Comparison of ENCODE assay signal across 21 cellular contexts in the genomic region with DNA sequence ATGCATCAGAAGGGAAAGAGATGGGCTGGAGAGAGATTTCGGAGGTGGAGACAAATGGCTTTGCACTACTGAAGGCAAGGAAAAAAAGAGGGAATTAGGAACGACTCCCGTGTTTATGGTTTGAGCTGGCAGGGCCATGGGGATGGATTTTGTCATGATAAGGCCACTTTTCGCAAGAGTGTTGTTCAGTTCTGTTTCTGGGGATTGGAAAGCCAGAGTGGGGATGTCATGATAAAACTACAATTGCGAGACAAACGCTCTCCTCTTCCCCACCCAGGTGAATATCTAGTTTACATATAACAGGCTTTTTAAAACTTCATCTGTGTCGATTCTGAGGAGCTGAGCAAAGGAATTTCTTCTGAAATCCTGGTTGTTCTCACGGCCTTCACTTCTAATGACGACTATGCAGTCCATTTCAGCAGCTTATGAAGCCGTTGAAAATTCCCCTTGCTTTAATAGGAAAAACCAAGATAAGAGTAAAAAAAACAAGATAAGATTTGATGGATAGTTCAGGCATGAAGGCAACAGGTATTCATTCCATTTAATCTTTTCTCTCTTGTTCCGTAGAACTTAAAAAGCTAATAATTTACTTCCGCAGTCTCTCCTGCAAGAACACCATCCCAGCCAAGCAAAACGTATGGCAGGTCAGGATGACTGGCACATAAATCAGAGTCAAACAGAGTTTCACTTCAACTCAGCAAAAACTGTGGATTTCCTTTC.
A peak's percentile ranks its signal among the peaks of the same experiment; 100 is the strongest.
DNase-seq lines count a peak whose midpoint lies in the region; ATAC-seq, FAIRE-seq and TF ChIP-seq lines count a peak whose summit lies in the region.
"Had no signal": no experiment of that assay in that cellular context is flagged by ENCODE, and none has a peak within 500 bp of the region (broad histone marks: within the 10 kb centered on the region; RNA-seq: fewer than 3 reads in every experiment).

No MANE protein-coding gene starts in this region.

- H3K4me3 ChIP-seq in GM23338 (no peak overlapping the region), astrocyte (ENCODE audit: insufficient read depth, low read depth, low read length) (no peak overlapping the region), smooth muscle cell (no peak overlapping the region)
- H3K4me3 ChIP-seq: PC-9, SJSA1 had no signal

- H4K20me1 ChIP-seq in GM23338 (replicated peaks; ENCODE audit: insufficient read depth) (no peaks in the 10 kb centered on the region), astrocyte (ENCODE audit: insufficient read depth, low read length) (no peaks in the 10 kb centered on the region), smooth muscle cell (ENCODE audit: low read depth) (no peaks in the 10 kb centered on the region)

- H3K79me2 ChIP-seq in GM23338 (replicated peaks; ENCODE audit: insufficient read depth) (no peaks in the 10 kb centered on the region), astrocyte (ENCODE audit: insufficient read depth, low read length) (no peaks in the 10 kb centered on the region), smooth muscle cell (ENCODE audit: low read depth) (no peaks in the 10 kb centered on the region)

- CTCF ChIA-PET in activated CD8-positive, alpha-beta memory T cell treated with anti-CD3 and anti-CD28 coated beads, Interleukin-2, amount 10 ng/mL, durations not matched to agents 7 days and 5 days (lab: Charles Lee), result interaction anchor here (0.5 to 0.7 kb wide), 3 partner anchors 14 to 762 kb away, joined by 3 to 5 read pairs (median 3); no protein-coding TSS in a partner anchor

- H3K27me3 ChIP-seq in GM23338 (ENCODE audit: insufficient read depth), result no peaks in the 10 kb centered on the region
- no peaks in the 10 kb centered on the region for H3K27me3 ChIP-seq in astrocyte (ENCODE audit: insufficient read depth, low read length)
- H3K27me3 ChIP-seq in smooth muscle cell (ENCODE audit: low read depth), result no peaks in the 10 kb centered on the region
- H3K27me3 ChIP-seq: SJSA1 had no signal

- H3K27ac ChIP-seq in GM23338 (ENCODE audit: low read depth), result no peak overlapping the region
- H3K27ac ChIP-seq in astrocyte (ENCODE audit: low read depth, low read length), result no peak overlapping the region
- H3K27ac ChIP-seq in smooth muscle cell (ENCODE audit: low read depth), result no peak overlapping the region
- H3K27ac ChIP-seq: HL-60, PC-9, SJSA1 had no signal

- H3K27ac Mint-ChIP-seq in GM23338, result no peak overlapping the region
- no peak overlapping the region for H3K27ac Mint-ChIP-seq in astrocyte (ENCODE audit: unreplicated experiment)
- no peak overlapping the region for H3K27ac Mint-ChIP-seq in activated CD8-positive, alpha-beta memory T cell treated with anti-CD3 and anti-CD28 coated beads, Interleukin-2, amount 10 ng/mL, durations not matched to agents 7 days and 5 days
- H3K27ac Mint-ChIP-seq: CD14-positive monocyte had no signal

- H3K4me1 ChIP-seq in GM23338 (ENCODE audit: insufficient read depth) (no peaks in the 10 kb centered on the region), astrocyte (ENCODE audit: insufficient read depth, low read length) (no peaks in the 10 kb centered on the region), smooth muscle cell (ENCODE audit: low read depth) (no peaks in the 10 kb centered on the region)

- H2AFZ ChIP-seq in GM23338, result 0 out of 2 replicates have a peak overlapping the region, but pooled peaks have one; percentile 14
- H2AFZ ChIP-seq in astrocyte (ENCODE audit: low read depth, low read length), result no peak overlapping the region
- H2AFZ ChIP-seq in smooth muscle cell (ENCODE audit: low read depth), result peak overlapping the region; percentile 11
- H2AFZ ChIP-seq: PC-9 had no signal

- H3K9me3 ChIP-seq in astrocyte (ENCODE audit: insufficient read depth, low read depth, low read length) (no peaks in the 10 kb centered on the region), smooth muscle cell (replicated peaks; ENCODE audit: low read depth) (no peaks in the 10 kb centered on the region)
- H3K9me3 ChIP-seq: SJSA1 had no signal

- TF ChIP-seq CTCF in GM23338 (conservative IDR thresholded peaks at IDR 0.05; ENCODE audit: low read depth in 2 of 2) (no peak), astrocyte (IDR thresholded peaks at IDR 0.05; ENCODE audit: insufficient read depth, low read depth, low read length) (no peak), smooth muscle cell (IDR thresholded peaks at IDR 0.05; ENCODE audit: borderline replicate concordance, insufficient read depth, poor library complexity, severe bottlenecking) (no peak)

- 44% methylated on average over 13 of the region's 13 CpGs for WGBS in smooth muscle cell (ENCODE audit: low lambda C conversion rate)

- no peaks in the 10 kb centered on the region for H3K9me2 ChIP-seq in GM23338 (ENCODE audit: insufficient read depth)

- H3K9ac ChIP-seq in astrocyte (ENCODE audit: low read length), result no peak overlapping the region
- no peak overlapping the region for H3K9ac ChIP-seq in smooth muscle cell (ENCODE audit: low read depth)

- H3K36me3 ChIP-seq in GM23338 (ENCODE audit: insufficient read depth) (no peaks in the 10 kb centered on the region), astrocyte (ENCODE audit: insufficient read depth, low read length) (no peaks in the 10 kb centered on the region), smooth muscle cell (ENCODE audit: low read depth) (no peaks in the 10 kb centered on the region)
- H3K36me3 ChIP-seq: SJSA1 had no signal

- ATAC-seq in GM23338 (no peak), GM18873 (IDR thresholded peaks at IDR 0.05; ENCODE audit: low FRiP score, unreplicated experiment) (no peak)
- no peak for ATAC-seq in activated CD8-positive, alpha-beta memory T cell treated with anti-CD3 and anti-CD28 coated beads, Interleukin-2, amount 10 ng/mL, durations not matched to agents 7 days and 5 days

- H3K27me3 Mint-ChIP-seq in GM23338 (ENCODE audit: insufficient read depth, low read depth, poor library complexity) (peaks cover 4% of the 10 kb centered on the region), astrocyte (ENCODE audit: low read depth, unreplicated experiment) (peaks cover 17% of the 10 kb centered on the region)
- H3K27me3 Mint-ChIP-seq in activated CD8-positive, alpha-beta memory T cell treated with anti-CD3 and anti-CD28 coated beads, Interleukin-2, amount 10 ng/mL, durations not matched to agents 7 days and 5 days, result peaks cover 51% of the 10 kb centered on the region

- H3K9me3 Mint-ChIP-seq in GM23338, result no peaks in the 10 kb centered on the region
- peaks cover 3% of the 10 kb centered on the region for H3K9me3 Mint-ChIP-seq in astrocyte (ENCODE audit: unreplicated experiment)
- no peaks in the 10 kb centered on the region for H3K9me3 Mint-ChIP-seq in activated CD8-positive, alpha-beta memory T cell treated with anti-CD3 and anti-CD28 coated beads, Interleukin-2, amount 10 ng/mL, durations not matched to agents 7 days and 5 days (ENCODE audit: low read depth)
- H3K9me3 Mint-ChIP-seq: CD14-positive monocyte had no signal

- H3K4me2 ChIP-seq in GM23338, result no peak overlapping the region
- no peak overlapping the region for H3K4me2 ChIP-seq in astrocyte (ENCODE audit: low read length)
- peak overlapping the region; percentile 3 for H3K4me2 ChIP-seq in smooth muscle cell
- H3K4me2 ChIP-seq: PC-9 had no signal

- H3K4me3 Mint-ChIP-seq in GM23338 (no peak overlapping the region), astrocyte (ENCODE audit: unreplicated experiment) (no peak overlapping the region)
- H3K4me3 Mint-ChIP-seq in activated CD8-positive, alpha-beta memory T cell treated with anti-CD3 and anti-CD28 coated beads, Interleukin-2, amount 10 ng/mL, durations not matched to agents 7 days and 5 days, result no peak overlapping the region
- H3K4me3 Mint-ChIP-seq: CD14-positive monocyte had no signal

- H3K4me1 Mint-ChIP-seq in GM23338 (peaks cover 9% of the 10 kb centered on the region; the same call in 2 of the 3 replicates), astrocyte (ENCODE audit: low read depth, unreplicated experiment) (no peaks in the 10 kb centered on the region)
- H3K4me1 Mint-ChIP-seq in activated CD8-positive, alpha-beta memory T cell treated with anti-CD3 and anti-CD28 coated beads, Interleukin-2, amount 10 ng/mL, durations not matched to agents 7 days and 5 days, result peaks cover 25% of the 10 kb centered on the region

- no peak for FAIRE-seq in astrocyte (lab: Jason Lieb, UNC)
- FAIRE-seq: GM19239, HTR-8/SVneo had no signal

- H3K36me3 Mint-ChIP-seq in GM23338 (ENCODE audit: low read depth) (no peaks in the 10 kb centered on the region), astrocyte (ENCODE audit: low read depth, unreplicated experiment) (peaks cover 5% of the 10 kb centered on the region)
- H3K36me3 Mint-ChIP-seq in activated CD8-positive, alpha-beta memory T cell treated with anti-CD3 and anti-CD28 coated beads, Interleukin-2, amount 10 ng/mL, durations not matched to agents 7 days and 5 days, result no peaks in the 10 kb centered on the region
- H3K36me3 Mint-ChIP-seq: CD14-positive monocyte had no signal

- no peaks in the 10 kb centered on the region for H3F3A ChIP-seq in GM23338 (replicated peaks; ENCODE audit: low read depth)
- H3F3A ChIP-seq in smooth muscle cell (ENCODE audit: low read depth), result no peaks in the 10 kb centered on the region

- DNase-seq in GM23338 (ENCODE audit: low spot score) (no peak), astrocyte (ENCODE audit: low read depth) (peak; percentile 44), left kidney (ENCODE audit: low read depth, low spot score) (peak; percentile 65), smooth muscle cell (lab: John Stamatoyannopoulos, UW; ENCODE audit: unreplicated experiment) (no peak), HCEC 1CT (no peak)
- DNase-seq in activated CD8-positive, alpha-beta memory T cell treated with anti-CD3 and anti-CD28 coated beads, Interleukin-2, amount 10 ng/mL, durations not matched to agents 7 days and 5 days, result no peak
- DNase-seq in activated CD8-positive, alpha-beta memory T cell treated with anti-CD3 and anti-CD28 coated beads, Interleukin-2, amount 50 U/mL, for 48 hours, result no peak
- DNase-seq: ACHN, AML-193, DMS153, H7, NCI-H1436 treated with DMSO at 0.1 percent for 48 hours, NCI-H2081 treated with DMSO at 0.1 percent for 48 hours, NCI-H510A treated with DMSO at 0.1 percent for 48 hours, PC-9 had no signal

TF ChIP-seq in GM23338, 12 proteins besides CTCF, POLR2A, EP300 and RAD21:
- TF ChIP-seq ZNF331 (CRISPR knock-in tag; IDR thresholded peaks at IDR 0.05; ENCODE audit: low read depth), result no peak

Comparison
In these comparisons a context has a peak if more than half of its experiments do, and no peak if none do; other contexts are left out.
1. DNase-seq: peak in astrocyte (single experiment) and left kidney (single experiment); none in GM23338 (single experiment), smooth muscle cell (single experiment), activated CD8-positive, alpha-beta memory T cell treated with anti-CD3 and anti-CD28 coated beads, Interleukin-2, amount 10 ng/mL, durations not matched to agents 7 days and 5 days (single experiment), HCEC 1CT (single experiment) and activated CD8-positive, alpha-beta memory T cell treated with anti-CD3 and anti-CD28 coated beads, Interleukin-2, amount 50 U/mL, for 48 hours (single experiment).